14 cellular contexts compared by ENCODE assay signal in genomic region chr15:22134941-22135566, GRCh38. TPM values are rescaled to one million over a fixed set of nuclear protein-coding genes. Genes with fewer than 3 reads are reported as not detected.
DNase-seq lines count a peak whose midpoint lies in the region; ATAC-seq and TF ChIP-seq lines count a peak whose summit lies in the region.
"Not testable (repeated sequence)": the region's sequence is repeated elsewhere in the genome, so short reads cannot be mapped to it uniquely, and the experiment has no call there.
"Had no signal": no experiment of that assay in that cellular context is flagged by ENCODE, and none has a peak within 500 bp of the region (broad histone marks: within the 10 kb centered on the region; RNA-seq: fewer than 3 reads in every experiment).

No MANE protein-coding gene starts in this region.

- not testable (repeated sequence) for H3K27me3 ChIP-seq in DND-41 (ENCODE audit: insufficient read depth, low read length, poor library complexity)

- ATAC-seq in DND-41 (ENCODE audit: insufficient read depth, low read depth) (peak; percentile 87), GM18907 (IDR thresholded peaks at IDR 0.05; ENCODE audit: unreplicated experiment) (peak; percentile 94), GM21367 (IDR thresholded peaks at IDR 0.05; ENCODE audit: unreplicated experiment) (peak; percentile 58), HG02623 (IDR thresholded peaks at IDR 0.05; ENCODE audit: unreplicated experiment) (peak; percentile 70), HG03460 (IDR thresholded peaks at IDR 0.05; ENCODE audit: unreplicated experiment) (peak; percentile 52)
- ATAC-seq in activated CD8-positive, alpha-beta T cell treated with anti-CD3 and anti-CD28 coated beads, Interleukin-2, amount 10 ng/mL, durations not matched to agents 7 days and 5 days: peak; percentile 79
- ATAC-seq in effector memory CD8-positive, alpha-beta T cell (replicated peaks): peak; percentile 84

- H3K9me3 ChIP-seq in DND-41 (ENCODE audit: insufficient read depth, low read length, severe bottlenecking): not testable (repeated sequence)

- not testable (repeated sequence) for H3K4me2 ChIP-seq in DND-41 (ENCODE audit: insufficient read depth, low read length)

- not testable (repeated sequence) for TF ChIP-seq CTCF in DND-41 (IDR thresholded peaks at IDR 0.05; ENCODE audit: borderline replicate concordance, extremely low read depth, low read length, poor library complexity, severe bottlenecking)

- POLR2A ChIA-PET in activated CD8-positive, alpha-beta T cell treated with anti-CD3 and anti-CD28 coated beads, Interleukin-2, amount 10 ng/mL, durations not matched to agents 7 days and 5 days (lab: Charles Lee): not testable (repeated sequence)

- not testable (repeated sequence) for H3K27me3 Mint-ChIP-seq in activated CD8-positive, alpha-beta T cell treated with anti-CD3 and anti-CD28 coated beads, Interleukin-2, amount 10 ng/mL, durations not matched to agents 7 days and 5 days (ENCODE audit: low read depth); effector memory CD8-positive, alpha-beta T cell

- not testable (repeated sequence) for H3K4me3 ChIP-seq in DND-41 (ENCODE audit: low read depth in 1 of 2, low read length in 2 of 2)

- H3K36me3 ChIP-seq in DND-41 (ENCODE audit: insufficient read depth, low read length): not testable (repeated sequence)

- H3K4me1 Mint-ChIP-seq in activated CD8-positive, alpha-beta T cell treated with anti-CD3 and anti-CD28 coated beads, Interleukin-2, amount 10 ng/mL, durations not matched to agents 7 days and 5 days (ENCODE audit: low read depth); effector memory CD8-positive, alpha-beta T cell (ENCODE audit: low read depth in 2 of 2): not testable (repeated sequence)

- H3K79me2 ChIP-seq in DND-41 (ENCODE audit: insufficient read depth, low read length): not testable (repeated sequence)

- not testable (repeated sequence) for H4K20me1 ChIP-seq in DND-41 (ENCODE audit: insufficient read depth, low read length)

- H3K27ac Mint-ChIP-seq in activated CD8-positive, alpha-beta T cell treated with anti-CD3 and anti-CD28 coated beads, Interleukin-2, amount 10 ng/mL, durations not matched to agents 7 days and 5 days; effector memory CD8-positive, alpha-beta T cell: not testable (repeated sequence)

- CTCF ChIA-PET in activated CD8-positive, alpha-beta T cell treated with anti-CD3 and anti-CD28 coated beads, Interleukin-2, amount 10 ng/mL, durations not matched to agents 7 days and 5 days (lab: Charles Lee): not testable (repeated sequence)

- H3K9ac ChIP-seq in DND-41 (ENCODE audit: low read depth, low read length): not testable (repeated sequence)

- H3K4me3 Mint-ChIP-seq in activated CD8-positive, alpha-beta T cell treated with anti-CD3 and anti-CD28 coated beads, Interleukin-2, amount 10 ng/mL, durations not matched to agents 7 days and 5 days; effector memory CD8-positive, alpha-beta T cell: not testable (repeated sequence)

- DNase-seq in DND-41; activated CD8-positive, alpha-beta T cell treated with anti-CD3 and anti-CD28 coated beads, Interleukin-2, amount 10 ng/mL, durations not matched to agents 7 days and 5 days; effector memory CD8-positive, alpha-beta T cell: not testable (repeated sequence)

- H3K9me3 Mint-ChIP-seq in activated CD8-positive, alpha-beta T cell treated with anti-CD3 and anti-CD28 coated beads, Interleukin-2, amount 10 ng/mL, durations not matched to agents 7 days and 5 days (ENCODE audit: insufficient read depth); effector memory CD8-positive, alpha-beta T cell: not testable (repeated sequence)

- not testable (repeated sequence) for H2AFZ ChIP-seq in DND-41 (ENCODE audit: low read depth, low read length)

- not testable (repeated sequence) for H3K27ac ChIP-seq in DND-41 (ENCODE audit: low read length)

- H3K4me1 ChIP-seq in DND-41 (ENCODE audit: insufficient read depth, low read length): not testable (repeated sequence)

- H3K36me3 Mint-ChIP-seq in activated CD8-positive, alpha-beta T cell treated with anti-CD3 and anti-CD28 coated beads, Interleukin-2, amount 10 ng/mL, durations not matched to agents 7 days and 5 days (ENCODE audit: low read depth); effector memory CD8-positive, alpha-beta T cell (ENCODE audit: insufficient read depth): not testable (repeated sequence)

RNA-seq across cellular contexts. Expression of gene OR4M2, which starts 54.7 kb away (rescaled TPM):
- total RNA-seq in activated CD8-positive, alpha-beta T cell treated with anti-CD3 and anti-CD28 coated beads, Interleukin-2, amount 10 ng/mL, durations not matched to agents 7 days and 5 days: not detected
- total RNA-seq: GM23338, HepG2, HT-29, K562, LHCN-M2, OCI-LY7, Peyer's patch had no signal
